In the genomic region with DNA sequence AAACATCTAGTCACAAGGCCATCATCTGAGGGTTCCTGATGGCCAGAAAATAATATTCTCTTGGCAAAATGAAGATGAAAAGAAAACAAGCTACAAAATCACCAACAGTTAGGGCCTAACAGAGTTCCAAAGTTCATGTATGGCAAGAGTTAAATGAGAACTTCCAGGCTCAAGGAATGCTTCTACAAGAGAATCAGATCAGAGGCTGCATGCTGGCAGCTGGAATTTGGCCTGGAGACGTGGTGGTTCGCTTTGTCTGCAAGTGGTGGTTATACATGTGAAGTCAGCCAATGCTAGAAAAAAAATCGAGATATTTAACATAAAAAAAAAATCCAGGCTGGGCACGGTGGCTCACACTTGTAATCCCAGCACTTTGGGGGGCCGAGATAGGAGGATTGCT, we compare ENCODE assay signal across 1 cellular context.
TF ChIP-seq lines count a peak whose summit lies in the region.

No MANE protein-coding gene starts in this region.

TF ChIP-seq in GM12878, 131 proteins besides CTCF, POLR2A, EP300 and RAD21:
- TF ChIP-seq IKZF1 (conservative IDR thresholded peaks at IDR 0.05) = no peak
- no peak for TF ChIP-seq TCF3 (IDR thresholded peaks at IDR 0.05; ENCODE audit: borderline replicate concordance, insufficient read depth, low read depth, low read length)
- TF ChIP-seq ZNF217 (IDR thresholded peaks at IDR 0.05) = no peak
- TF ChIP-seq NR2C2 (IDR thresholded peaks at IDR 0.05; ENCODE audit: borderline replicate concordance, control insufficient read depth, insufficient read length, low read depth) = no peak
- no peak for TF ChIP-seq IRF4 (IDR thresholded peaks at IDR 0.05; ENCODE audit: low read depth, low read length)
- TF ChIP-seq ZNF687 (IDR thresholded peaks at IDR 0.05) = no peak
- TF ChIP-seq HDAC6 (IDR thresholded peaks at IDR 0.05; ENCODE audit: unreplicated experiment) = no peak
- no peak for TF ChIP-seq RELB (IDR thresholded peaks at IDR 0.05; ENCODE audit: low read depth)
- no peak for TF ChIP-seq E2F8 (IDR thresholded peaks at IDR 0.05; ENCODE audit: low read depth, partially characterized antibody)
- TF ChIP-seq POU2F2 (IDR thresholded peaks at IDR 0.05; ENCODE audit: borderline replicate concordance, low read depth, low read length) = no peak
- TF ChIP-seq IRF5 (IDR thresholded peaks at IDR 0.05; ENCODE audit: borderline replicate concordance) = no peak
- TF ChIP-seq JUND (IDR thresholded peaks at IDR 0.05; ENCODE audit: low read depth, low read length) = no peak
- no peak for TF ChIP-seq NR2F1 (conservative IDR thresholded peaks at IDR 0.05)
- no peak for TF ChIP-seq ZZZ3 (IDR thresholded peaks at IDR 0.05; ENCODE audit: control insufficient read depth, insufficient read length, low read depth)
- TF ChIP-seq, protein P1, sequence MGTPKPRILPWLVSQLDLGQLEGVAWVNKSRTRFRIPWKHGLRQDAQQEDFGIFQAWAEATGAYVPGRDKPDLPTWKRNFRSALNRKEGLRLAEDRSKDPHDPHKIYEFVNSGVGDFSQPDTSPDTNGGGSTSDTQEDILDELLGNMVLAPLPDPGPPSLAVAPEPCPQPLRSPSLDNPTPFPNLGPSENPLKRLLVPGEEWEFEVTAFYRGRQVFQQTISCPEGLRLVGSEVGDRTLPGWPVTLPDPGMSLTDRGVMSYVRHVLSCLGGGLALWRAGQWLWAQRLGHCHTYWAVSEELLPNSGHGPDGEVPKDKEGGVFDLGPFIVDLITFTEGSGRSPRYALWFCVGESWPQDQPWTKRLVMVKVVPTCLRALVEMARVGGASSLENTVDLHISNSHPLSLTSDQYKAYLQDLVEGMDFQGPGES (IDR thresholded peaks at IDR 0.05) = no peak
- no peak for TF ChIP-seq RBBP5 (conservative IDR thresholded peaks at IDR 0.05)
- no peak for TF ChIP-seq MYB (IDR thresholded peaks at IDR 0.05; ENCODE audit: borderline replicate concordance, low read depth, low read length)
- TF ChIP-seq, protein P2, sequence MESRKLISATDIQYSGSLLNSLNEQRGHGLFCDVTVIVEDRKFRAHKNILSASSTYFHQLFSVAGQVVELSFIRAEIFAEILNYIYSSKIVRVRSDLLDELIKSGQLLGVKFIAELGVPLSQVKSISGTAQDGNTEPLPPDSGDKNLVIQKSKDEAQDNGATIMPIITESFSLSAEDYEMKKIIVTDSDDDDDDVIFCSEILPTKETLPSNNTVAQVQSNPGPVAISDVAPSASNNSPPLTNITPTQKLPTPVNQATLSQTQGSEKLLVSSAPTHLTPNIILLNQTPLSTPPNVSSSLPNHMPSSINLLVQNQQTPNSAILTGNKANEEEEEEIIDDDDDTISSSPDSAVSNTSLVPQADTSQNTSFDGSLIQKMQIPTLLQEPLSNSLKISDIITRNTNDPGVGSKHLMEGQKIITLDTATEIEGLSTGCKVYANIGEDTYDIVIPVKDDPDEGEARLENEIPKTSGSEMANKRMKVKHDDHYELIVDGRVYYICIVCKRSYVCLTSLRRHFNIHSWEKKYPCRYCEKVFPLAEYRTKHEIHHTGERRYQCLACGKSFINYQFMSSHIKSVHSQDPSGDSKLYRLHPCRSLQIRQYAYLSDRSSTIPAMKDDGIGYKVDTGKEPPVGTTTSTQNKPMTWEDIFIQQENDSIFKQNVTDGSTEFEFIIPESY (IDR thresholded peaks at IDR 0.05) = no peak
